Comparison of ENCODE assay signal across 9 cellular contexts in the genomic region with DNA sequence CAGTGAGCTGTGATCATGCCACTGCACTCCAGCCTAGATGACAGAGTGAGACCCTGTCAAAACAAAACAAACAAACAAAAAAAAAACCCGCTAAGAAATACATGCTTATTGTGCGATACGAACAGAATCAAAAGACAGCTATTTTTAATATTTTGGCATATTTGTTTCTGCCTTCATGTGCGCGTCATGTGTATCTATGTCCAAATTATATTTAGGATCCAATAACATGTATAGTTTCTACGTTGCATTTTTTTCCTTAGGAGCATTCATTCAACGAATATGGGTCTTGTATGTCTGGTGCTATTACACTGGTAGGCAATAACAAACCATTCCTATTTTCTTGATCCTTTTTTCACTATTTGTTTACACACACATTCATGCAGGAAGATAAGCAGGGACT. TPM values are rescaled to one million over a fixed set of nuclear protein-coding genes. Genes with fewer than 3 reads are reported as not detected.
DNase-seq lines count a peak whose midpoint lies in the region; ATAC-seq and TF ChIP-seq lines count a peak whose summit lies in the region.
"Had no signal": no experiment of that assay in that cellular context is flagged by ENCODE, and none has a peak within 500 bp of the region (broad histone marks: within the 10 kb centered on the region; RNA-seq: fewer than 3 reads in every experiment).

No MANE protein-coding gene starts in this region.

- H3K36me3 ChIP-seq in A673 (ENCODE audit: insufficient read depth, low read length, poor library complexity, severe bottlenecking) = peaks cover 17% of the 10 kb centered on the region
- H3K36me3 ChIP-seq in body of pancreas (replicated peaks in 1 of 2; ENCODE audit: insufficient read depth in 1 of 2, low read depth in 2 of 2) = no peaks in the 10 kb centered on the region

- 31% methylated on average over 7 of the region's 7 CpGs for WGBS in body of pancreas, 2 donors

- H3K4me3 Mint-ChIP-seq in HFFc6 (peak overlapping the region; percentile 99), mesothelial cell of epicardium (peak overlapping the region; percentile 100)

- H3K9me3 Mint-ChIP-seq in HFFc6 (no peaks in the 10 kb centered on the region), mesothelial cell of epicardium (no peaks in the 10 kb centered on the region)

- POLR2A ChIA-PET in A673 (lab: Charles Lee; ENCODE audit: low non-redundant PET) = no interaction called here

- H3K27me3 ChIP-seq in A673 (replicated peaks; ENCODE audit: insufficient read depth, low read depth, low read length, poor library complexity) = no peaks in the 10 kb centered on the region
- no peaks in the 10 kb centered on the region for H3K27me3 ChIP-seq in body of pancreas

- TF ChIP-seq CTCF in A673 (conservative IDR thresholded peaks at IDR 0.05; ENCODE audit: low read depth, low read length) (no peak), HFFc6 (IDR thresholded peaks at IDR 0.05) (no peak), body of pancreas (IDR thresholded peaks at IDR 0.05) (no peak), mesothelial cell of epicardium (IDR thresholded peaks at IDR 0.05; ENCODE audit: unreplicated experiment) (no peak)

- peak overlapping the region; percentile 90 for H3K27ac ChIP-seq in A673 (ENCODE audit: low read depth, low read length, poor library complexity, severe bottlenecking)
- peak overlapping the region; percentile 10 to 97 (median 92) for H3K27ac ChIP-seq in body of pancreas

- H3K27ac Mint-ChIP-seq in HFFc6 (no peak overlapping the region), mesothelial cell of epicardium (peak overlapping the region; percentile 57)

- no peaks in the 10 kb centered on the region for H3K9me3 ChIP-seq in A673 (ENCODE audit: low read depth, low read length, poor library complexity, severe bottlenecking)
- H3K9me3 ChIP-seq in body of pancreas = no peaks in the 10 kb centered on the region

- H3K4me3 ChIP-seq in A673 (ENCODE audit: low read depth, low read length, poor library complexity, severe bottlenecking) (peak overlapping the region; percentile 98), body of pancreas (no peak overlapping the region)

- CTCF ChIA-PET in A673 (lab: Charles Lee) = no interaction called here

- BruUV-seq in A673 (replicated peaks; lab: Mats Ljungman, UMichigan) = no TSS peak

- no peak for DNase-seq in A673 (ENCODE audit: low spot score)
- DNase-seq in HFFc6 = no peak
- DNase-seq in body of pancreas = no peak
- DNase-seq in mesothelial cell of epicardium (ENCODE audit: low spot score in 2 of 2, unreplicated experiment in 2 of 2) = no peak
- DNase-seq in DMS79 treated with DMSO at 0.1 percent for 48 hours (lab: John Stamatoyannopoulos, UW) = no peak
- no peak for DNase-seq in kidney tubule cell (ENCODE audit: low spot score)
- no peak for DNase-seq in NCI-H345 (lab: John Stamatoyannopoulos, UW)
- DNase-seq: NCI-H2081 treated with DMSO at 0.1 percent for 48 hours had no signal

- H3K27me3 Mint-ChIP-seq in HFFc6 (ENCODE audit: insufficient read depth) = no peaks in the 10 kb centered on the region; the same call in 1 of the 2 replicates
- H3K27me3 Mint-ChIP-seq in mesothelial cell of epicardium (ENCODE audit: low read depth) = no peaks in the 10 kb centered on the region

- H3K4me1 ChIP-seq in A673 (ENCODE audit: insufficient read depth, low read length, poor library complexity, severe bottlenecking) (peaks cover 49% of the 10 kb centered on the region), body of pancreas (peaks cover 66% of the 10 kb centered on the region)

- H3K36me3 Mint-ChIP-seq in HFFc6 (ENCODE audit: low read depth) (peaks cover 5% of the 10 kb centered on the region; the same call in 1 of the 2 replicates), mesothelial cell of epicardium (peaks cover 5% of the 10 kb centered on the region)

- no peak for TF ChIP-seq POLR2A in body of pancreas (IDR thresholded peaks at IDR 0.05)

- intact Hi-C loops in A673 (cut with micrococcal nuclease; ENCODE audit: unreplicated experiment) = no loop called here
- intact Hi-C loops in body of pancreas (cut with DNase I) = no loop called here

- no peak for ATAC-seq in body of pancreas
- no peak for ATAC-seq in HG02970 (IDR thresholded peaks at IDR 0.05; ENCODE audit: low FRiP score, unreplicated experiment)

- peaks cover 63% of the 10 kb centered on the region for H3K4me1 Mint-ChIP-seq in HFFc6 (ENCODE audit: low read depth)
- peaks cover 63% of the 10 kb centered on the region for H3K4me1 Mint-ChIP-seq in mesothelial cell of epicardium

RNA-seq across cellular contexts. Expression of a gene that starts 1.8 kb away (rescaled TPM):
- 91.4 and 94.8 TPM in 2 replicates for total RNA-seq in A673 (2021)
- 100 to 1,000 TPM; 134 to 152 (median 142) TPM for total RNA-seq in HFFc6 (2021; fragmentation: NEBNext Ultra II Directional; extraction: Animal tissue kit (Norgen Biotek cat#: 25700))
- total RNA-seq in body of pancreas = 100 to 1,000 TPM; 162 to 175 TPM
- total RNA-seq in mesothelial cell of epicardium = 223 to 228 TPM (median 224 TPM) in 3 replicates
